Comparison of ENCODE assay signal across 10 cellular contexts in the genomic region with DNA sequence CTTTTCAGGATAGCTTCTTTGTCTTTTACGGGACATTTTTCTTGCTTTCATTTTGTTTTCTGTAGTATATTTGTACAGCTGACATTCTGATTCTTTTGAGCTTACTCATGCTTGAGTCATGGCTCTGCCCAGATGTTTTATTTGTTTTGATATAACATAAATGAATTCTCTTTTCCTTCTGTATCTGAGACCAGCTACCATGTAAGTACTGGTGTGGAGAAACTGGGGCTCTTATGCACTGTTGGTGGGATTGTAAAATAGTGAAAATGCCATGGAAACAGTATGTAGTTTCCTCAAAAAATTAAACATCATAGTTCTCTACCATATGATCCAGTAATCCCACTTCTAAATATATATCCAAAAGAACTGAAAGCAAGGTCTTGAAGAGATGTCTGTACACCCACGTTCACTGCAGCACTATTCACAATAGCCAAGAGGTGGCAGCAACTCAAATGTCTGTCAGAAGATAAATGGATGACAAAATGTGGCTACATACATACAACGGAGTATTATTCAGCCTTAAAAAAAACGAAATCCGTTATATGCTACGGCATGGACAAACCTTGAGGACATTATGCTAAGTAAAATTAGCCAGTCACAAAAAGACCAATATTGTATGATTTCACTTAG.
DNase-seq lines count a peak whose midpoint lies in the region; TF ChIP-seq lines count a peak whose summit lies in the region.
"Had no signal": no experiment of that assay in that cellular context is flagged by ENCODE, and none has a peak within 500 bp of the region (broad histone marks: within the 10 kb centered on the region; RNA-seq: fewer than 3 reads in every experiment).

No MANE protein-coding gene starts in this region.

- peak; percentile 59 for TF ChIP-seq CTCF in retinal pigment epithelial cell (conservative IDR thresholded peaks at IDR 0.05; ENCODE audit: low read depth, low read length)

- no peak overlapping the region for H3K4me3 ChIP-seq in retinal pigment epithelial cell (ENCODE audit: low read length)
- H3K4me3 ChIP-seq: BLaER1 treated with 17β-estradiol and CSF1 and Interleukin-3, amounts not matched to agents 10 nM and 100 nM had no signal

- DNase-seq in NCI-H1417 (lab: John Stamatoyannopoulos, UW) = peak in 2 of 3 experiments; percentile 0 to 5
- DNase-seq in NCI-H1417 treated with DMSO at 0.1 percent for 48 hours (lab: John Stamatoyannopoulos, UW) = no peak
- peak; percentile 25 for DNase-seq in NCI-H2029 (lab: John Stamatoyannopoulos, UW)
- peak; percentile 82 for DNase-seq in dedifferentiated amniotic fluid mesenchymal stem cell (ENCODE audit: extremely low spot score)
- DNase-seq in retinal pigment epithelial cell (ENCODE audit: low read depth) = no peak
- DNase-seq in activated gamma-delta T cell treated with Interleukin-2 at 50 U/mL for 16 hours = no peak
- no peak for DNase-seq in midbrain (lab: John Stamatoyannopoulos, UW)
- DNase-seq in germinal center (ENCODE audit: low spot score) = no peak
- DNase-seq: NCI-H1105 had no signal

Comparison
In these comparisons a context has a peak if more than half of its experiments do, and no peak if none do; other contexts are left out.
1. DNase-seq: peak in NCI-H1417 (2 of 3), NCI-H2029 (single experiment) and dedifferentiated amniotic fluid mesenchymal stem cell (single experiment); none in NCI-H1417 treated with DMSO at 0.1 percent for 48 hours (single experiment), retinal pigment epithelial cell (single experiment), activated gamma-delta T cell treated with Interleukin-2 at 50 U/mL for 16 hours (single experiment), midbrain (single experiment) and germinal center (single experiment).